In genomic region chr3:188323067-188323842, GRCh38 we compare ENCODE assay signal across 15 cellular contexts.
DNase-seq lines count a peak whose midpoint lies in the region; ATAC-seq and TF ChIP-seq lines count a peak whose summit lies in the region.
"Had no signal": no experiment of that assay in that cellular context is flagged by ENCODE, and none has a peak within 500 bp of the region (broad histone marks: within the 10 kb centered on the region; RNA-seq: fewer than 3 reads in every experiment).

No MANE protein-coding gene starts in this region.

- POLR2A ChIA-PET in activated CD8-positive, alpha-beta T cell treated with anti-CD3 and anti-CD28 coated beads for 36 hours (lab: Charles Lee), result interaction anchor here (1.0 to 2.5 kb wide), 6 partner anchors 16 to 580 kb away, joined by 3 to 11 read pairs (median 4); partner anchors contain the start of gene BCL6

- TF ChIP-seq CTCF in activated CD8-positive, alpha-beta T cell treated with anti-CD3 and anti-CD28 coated beads for 36 hours (IDR thresholded peaks at IDR 0.05), result no peak
- no peak for TF ChIP-seq CTCF in uterus (IDR thresholded peaks at IDR 0.05)

- peak overlapping the region; percentile 47 for H3K4me3 Mint-ChIP-seq in activated CD8-positive, alpha-beta T cell treated with anti-CD3 and anti-CD28 coated beads for 36 hours
- H3K4me3 Mint-ChIP-seq in stimulated activated effector memory CD8-positive, alpha-beta T cell treated with anti-CD3 and anti-CD28 coated beads, Interleukin-12 subunit alpha, Interleukin-12 subunit beta, amount 100 ng/mL, for 72 hours, result peak overlapping the region; percentile 14
- H3K4me3 Mint-ChIP-seq: neural crest cell had no signal

- H3K27me3 ChIP-seq in effector memory CD4-positive, alpha-beta T cell (replicated peaks; ENCODE audit: control insufficient read depth, insufficient read depth, low read length, poor library complexity, severe bottlenecking), result no peaks in the 10 kb centered on the region
- no peaks in the 10 kb centered on the region for H3K27me3 ChIP-seq in uterus
- H3K27me3 ChIP-seq: stomach had no signal

- peak overlapping the region; percentile 91 for H3K27ac Mint-ChIP-seq in activated CD8-positive, alpha-beta T cell treated with anti-CD3 and anti-CD28 coated beads for 36 hours
- no peak overlapping the region for H3K27ac Mint-ChIP-seq in stimulated activated effector memory CD8-positive, alpha-beta T cell treated with anti-CD3 and anti-CD28 coated beads, Interleukin-12 subunit alpha, Interleukin-12 subunit beta, amount 100 ng/mL, for 72 hours

- peak; percentile 93 for ATAC-seq in activated CD8-positive, alpha-beta T cell treated with anti-CD3 and anti-CD28 coated beads for 36 hours
- peak; percentile 98 for ATAC-seq in stimulated activated effector memory CD8-positive, alpha-beta T cell treated with anti-CD3 and anti-CD28 coated beads, Interleukin-12 subunit alpha, Interleukin-12 subunit beta, amount 100 ng/mL, for 72 hours
- ATAC-seq in GM18505 (IDR thresholded peaks at IDR 0.05; ENCODE audit: unreplicated experiment), result no peak
- ATAC-seq: HepG2 had no signal

- H3K36me3 Mint-ChIP-seq in activated CD8-positive, alpha-beta T cell treated with anti-CD3 and anti-CD28 coated beads for 36 hours (ENCODE audit: low read depth), result peaks cover 20% of the 10 kb centered on the region
- H3K36me3 Mint-ChIP-seq in stimulated activated effector memory CD8-positive, alpha-beta T cell treated with anti-CD3 and anti-CD28 coated beads, Interleukin-12 subunit alpha, Interleukin-12 subunit beta, amount 100 ng/mL, for 72 hours, result no peaks in the 10 kb centered on the region

- H3K4me1 ChIP-seq in effector memory CD4-positive, alpha-beta T cell (ENCODE audit: control insufficient read depth, insufficient read depth, low read length, poor library complexity, severe bottlenecking), result peaks cover 14% of the 10 kb centered on the region
- peaks cover 5 to 8% of the 10 kb centered on the region in 2 donors for H3K4me1 ChIP-seq in uterus

- CTCF ChIA-PET in activated CD8-positive, alpha-beta T cell treated with anti-CD3 and anti-CD28 coated beads for 36 hours (lab: Charles Lee), result interaction anchor here (0.8 to 1.9 kb wide), 9 partner anchors 9 to 631 kb away, joined by 3 to 9 read pairs (median 3); no protein-coding TSS in a partner anchor

- peak overlapping the region; percentile 16 for H3K27ac ChIP-seq in effector memory CD4-positive, alpha-beta T cell (ENCODE audit: insufficient read depth, low read length, poor library complexity, severe bottlenecking)
- H3K27ac ChIP-seq in uterus, result peak overlapping the region in 1 of 2 donors; percentile 5
- H3K27ac ChIP-seq: 22Rv1 had no signal

- intact Hi-C loops in activated CD8-positive, alpha-beta T cell treated with anti-CD3 and anti-CD28 coated beads for 36 hours (cut with micrococcal nuclease), result loop anchor here (2.0 to 5.0 kb wide), 3 partner anchors 40 to 120 kb away; no protein-coding TSS in a partner anchor
- intact Hi-C loops in uterus (cut with DNase I; ENCODE audit: low total_unique reads), result no loop called here

- TF ChIP-seq POLR2A in uterus (IDR thresholded peaks at IDR 0.05), result no peak
- TF ChIP-seq POLR2A in GM18505 (IDR thresholded peaks at IDR 0.05; ENCODE audit: borderline replicate concordance, extremely low read depth, insufficient read depth, insufficient read length), result no peak

- H3K4me1 Mint-ChIP-seq in activated CD8-positive, alpha-beta T cell treated with anti-CD3 and anti-CD28 coated beads for 36 hours (ENCODE audit: low read depth), result peaks cover 56% of the 10 kb centered on the region
- H3K4me1 Mint-ChIP-seq in stimulated activated effector memory CD8-positive, alpha-beta T cell treated with anti-CD3 and anti-CD28 coated beads, Interleukin-12 subunit alpha, Interleukin-12 subunit beta, amount 100 ng/mL, for 72 hours, result peaks cover 33% of the 10 kb centered on the region

- no peak overlapping the region for H3K4me3 ChIP-seq in effector memory CD4-positive, alpha-beta T cell (ENCODE audit: insufficient read depth, low read depth, low read length, poor library complexity, severe bottlenecking)
- H3K4me3 ChIP-seq in uterus, result no peak overlapping the region
- H3K4me3 ChIP-seq: smooth muscle cell, stomach had no signal

- H3K9me3 ChIP-seq in effector memory CD4-positive, alpha-beta T cell (ENCODE audit: control insufficient read depth, low read length), result no peaks in the 10 kb centered on the region
- no peaks in the 10 kb centered on the region for H3K9me3 ChIP-seq in uterus
- H3K9me3 ChIP-seq: stomach had no signal

- no peaks in the 10 kb centered on the region for H3K36me3 ChIP-seq in effector memory CD4-positive, alpha-beta T cell (ENCODE audit: control insufficient read depth, insufficient read depth, low read length)
- no peaks in the 10 kb centered on the region for H3K36me3 ChIP-seq in uterus

- H3K9me3 Mint-ChIP-seq in activated CD8-positive, alpha-beta T cell treated with anti-CD3 and anti-CD28 coated beads for 36 hours, result peaks cover 6% of the 10 kb centered on the region
- peaks cover 4% of the 10 kb centered on the region for H3K9me3 Mint-ChIP-seq in stimulated activated effector memory CD8-positive, alpha-beta T cell treated with anti-CD3 and anti-CD28 coated beads, Interleukin-12 subunit alpha, Interleukin-12 subunit beta, amount 100 ng/mL, for 72 hours
- H3K9me3 Mint-ChIP-seq: neural crest cell had no signal

- peak; percentile 10 for DNase-seq in NK-92 treated with Interleukin-12 subunit alpha and Interleukin-12 subunit beta, amount 100 ng/mL, for 24 hours (lab: John Stamatoyannopoulos, UW)
- DNase-seq in NK-92 (lab: John Stamatoyannopoulos, UW; ENCODE audit: unreplicated experiment), result no peak
- DNase-seq in activated CD8-positive, alpha-beta T cell treated with anti-CD3 and anti-CD28 coated beads for 36 hours, result peak; percentile 79
- peak; percentile 2 to 14 (median 11) for DNase-seq in effector memory CD4-positive, alpha-beta T cell
- peak in 1 of 2 donors; percentile 63 for DNase-seq in stimulated activated effector memory CD8-positive, alpha-beta T cell treated with anti-CD3 and anti-CD28 coated beads, Interleukin-12 subunit alpha, Interleukin-12 subunit beta, amount 100 ng/mL, for 72 hours (ENCODE audit: low spot score in 2 of 2)
- no peak for DNase-seq in SKM-1 treated with dmso at 0.1 percent for 144 hours (lab: John Stamatoyannopoulos, UW; ENCODE audit: unreplicated experiment)
- no peak for DNase-seq in uterus
- DNase-seq: Calu3, NCI-H774, stomach had no signal

- no peaks in the 10 kb centered on the region for H3K27me3 Mint-ChIP-seq in activated CD8-positive, alpha-beta T cell treated with anti-CD3 and anti-CD28 coated beads for 36 hours

Comparison
In these comparisons a context has a peak if more than half of its experiments do, and no peak if none do; other contexts are left out.
1. DNase-seq: peak in NK-92 treated with Interleukin-12 subunit alpha and Interleukin-12 subunit beta, amount 100 ng/mL, for 24 hours (single experiment), activated CD8-positive, alpha-beta T cell treated with anti-CD3 and anti-CD28 coated beads for 36 hours (single experiment) and effector memory CD4-positive, alpha-beta T cell (3 of 3); none in NK-92 (single experiment), SKM-1 treated with dmso at 0.1 percent for 144 hours (single experiment) and uterus (0 of 2).